ENCODE assay signal across 16 cellular contexts in the genomic region with DNA sequence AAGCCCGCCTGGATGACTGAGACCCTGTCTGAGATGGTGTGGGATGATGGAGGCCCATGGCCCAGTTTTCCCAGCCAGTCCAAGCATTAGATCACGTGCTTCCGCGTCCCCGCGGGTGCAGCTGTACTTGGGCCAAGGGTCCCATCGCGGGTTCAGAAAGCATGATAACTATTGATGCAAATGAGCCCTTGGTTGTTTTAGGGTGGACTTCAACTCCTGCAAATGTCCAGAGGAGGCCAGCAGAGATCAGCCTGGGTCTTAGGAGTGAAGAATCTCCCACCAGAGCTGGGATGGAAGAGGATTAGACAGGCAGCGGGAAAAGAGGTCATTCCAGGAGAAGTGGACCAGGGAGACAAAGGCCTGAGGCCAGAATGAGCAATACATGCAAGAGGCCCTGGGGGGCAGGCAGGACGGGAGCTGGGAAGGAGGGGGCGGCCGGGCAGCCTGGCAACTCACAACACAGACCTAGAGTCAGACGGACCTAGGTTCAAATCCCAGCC.
A peak's percentile ranks its signal among the peaks of the same experiment; 100 is the strongest.
DNase-seq lines count a peak whose midpoint lies in the region; ATAC-seq and TF ChIP-seq lines count a peak whose summit lies in the region.
"Had no signal": no experiment of that assay in that cellular context is flagged by ENCODE, and none has a peak within 500 bp of the region (broad histone marks: within the 10 kb centered on the region; RNA-seq: fewer than 3 reads in every experiment).

No MANE protein-coding gene starts in this region.

- H3K4me2 ChIP-seq in GM23248 (ENCODE audit: unreplicated experiment) = no peak overlapping the region

- H3K27me3 ChIP-seq in GM23248 (replicated peaks; ENCODE audit: insufficient read depth) (no peaks in the 10 kb centered on the region), left ventricle myocardium inferior (ENCODE audit: low read depth) (no peaks in the 10 kb centered on the region), gastrocnemius medialis (no peaks in the 10 kb centered on the region)

- peaks cover 8% of the 10 kb centered on the region; the same call in 1 of the 2 replicates for H3K36me3 ChIP-seq in GM23248 (ENCODE audit: low read depth)
- H3K36me3 ChIP-seq in left ventricle myocardium inferior = peaks cover 31% of the 10 kb centered on the region
- peaks cover 0 to 14% of the 10 kb centered on the region in 2 donors for H3K36me3 ChIP-seq in gastrocnemius medialis

- TF ChIP-seq POLR2A in gastrocnemius medialis (IDR thresholded peaks at IDR 0.05) = no peak

- intact Hi-C loops in left ventricle myocardium inferior (cut with micrococcal nuclease) = no loop called here
- intact Hi-C loops in gastrocnemius medialis (cut with DNase I; ENCODE audit: low total_unique reads) = no loop called here

- ATAC-seq in gastrocnemius medialis = no peak
- ATAC-seq in GM19351 (IDR thresholded peaks at IDR 0.05; ENCODE audit: unreplicated experiment) = no peak
- ATAC-seq in HG02798 (IDR thresholded peaks at IDR 0.05; ENCODE audit: poor library complexity, unreplicated experiment) = no peak
- ATAC-seq: stimulated activated naive B cell treated with anti-CD40 and anti-IgM and Interleukin-4, amounts not matched to agents 10 μg/mL and 1 μg/mL and 100 μg/mL, for 72 hours had no signal

- H3K4me1 ChIP-seq in GM23248 (ENCODE audit: insufficient read depth) = peaks cover 17% of the 10 kb centered on the region
- peaks cover 23% of the 10 kb centered on the region for H3K4me1 ChIP-seq in left ventricle myocardium inferior
- no peaks in the 10 kb centered on the region for H3K4me1 ChIP-seq in gastrocnemius medialis

- no peak for TF ChIP-seq CTCF in left ventricle myocardium inferior (IDR thresholded peaks at IDR 0.05; ENCODE audit: borderline replicate concordance)
- no peak for TF ChIP-seq CTCF in gastrocnemius medialis (IDR thresholded peaks at IDR 0.05 in 4 of 5, conservative IDR thresholded peaks at IDR 0.05 in 1 of 5)
- TF ChIP-seq CTCF in GM13977 (IDR thresholded peaks at IDR 0.05; ENCODE audit: extremely low read depth, insufficient read depth, missing control alignments) = no peak
- TF ChIP-seq CTCF in coronary artery (IDR thresholded peaks at IDR 0.05) = no peak

- H3K27ac ChIP-seq in GM23248 (no peak overlapping the region), caudate nucleus (ENCODE audit: low read depth, low read length) (peak overlapping the region; percentile 39), left ventricle myocardium inferior (replicated peaks) (peak overlapping the region; percentile 71), gastrocnemius medialis (peak overlapping the region; percentile 15 to 52 (median 38)), coronary artery (peak overlapping the region in 1 of 2 donors; percentile 33)

- in situ Hi-C loops in GM23248 (cut with MboI) = no loop called here
- in situ Hi-C loops in gastrocnemius medialis (cut with MboI; ENCODE audit: low sequenced_read_pairs in 4 of 4) = no loop called here
- in situ Hi-C loops in GM13977 (cut with MboI; ENCODE audit: low pct_unique_long_range_greater_than_20kb, low sequenced_read_pairs, unreplicated experiment) = no loop called here

- WGBS in GM23248 (ENCODE audit: low coverage in 1 of 2, low lambda C conversion rate in 2 of 2, missing lambda C conversion rate in 2 of 2), 2 experiments = 93 to 96% methylated on average over 13 of the region's 13 CpGs

- H3K79me2 ChIP-seq in GM23248 (ENCODE audit: insufficient read depth) = no peaks in the 10 kb centered on the region

- H3K9ac ChIP-seq in GM23248 = no peak overlapping the region

- no peaks in the 10 kb centered on the region for H3K9me3 ChIP-seq in GM23248 (ENCODE audit: low read depth)
- no peaks in the 10 kb centered on the region for H3K9me3 ChIP-seq in left ventricle myocardium inferior (replicated peaks)
- H3K9me3 ChIP-seq in gastrocnemius medialis = no peaks in the 10 kb centered on the region

- H4K20me1 ChIP-seq in GM23248 (ENCODE audit: insufficient read depth) = no peaks in the 10 kb centered on the region

- H3F3A ChIP-seq in GM23248 (ENCODE audit: insufficient read depth) = 0 out of 2 replicates have a peak, but pooled peaks cover 11% of the 10 kb centered on the region

- DNase-seq in GM23248 = peak; percentile 32
- peak in 1 of 61 donors; percentile 6 for DNase-seq in caudate nucleus (lab: John Stamatoyannopoulos, UW)
- peak; percentile 39 for DNase-seq in left ventricle myocardium inferior
- no peak for DNase-seq in gastrocnemius medialis
- DNase-seq in GM13977 (ENCODE audit: low spot score) = no peak
- no peak for DNase-seq in coronary artery (ENCODE audit: low spot score)
- DNase-seq: activated CD4-positive, CD25-positive, alpha-beta regulatory T cell; activated naive CD4-positive, alpha-beta T cell treated with anti-CD3 and anti-CD28 coated beads, Interleukin-2, amount 10 ng/mL, durations not matched to agents 7 days and 5 days; midbrain; NCI-H1417; NK-92 treated with Interleukin-12 subunit alpha and Interleukin-12 subunit beta, amount 100 ng/mL, for 24 hours; nucleus accumbens; stimulated activated naive B cell treated with anti-CD40 and anti-IgM and Interleukin-4, amounts not matched to agents 10 μg/mL and 1 μg/mL and 100 μg/mL, for 72 hours had no signal

- H2AFZ ChIP-seq in GM23248 = no peak overlapping the region

- H3K4me3 ChIP-seq in GM23248 (no peak overlapping the region), left ventricle myocardium inferior (no peak overlapping the region), gastrocnemius medialis (no peak overlapping the region), coronary artery (no peak overlapping the region)
- H3K4me3 ChIP-seq: skin epidermis had no signal

- H3K9me2 ChIP-seq in GM23248 (ENCODE audit: insufficient read depth) = no peaks in the 10 kb centered on the region

Comparison
In these comparisons a context has a peak if more than half of its experiments do, and no peak if none do; other contexts are left out.
1. DNase-seq: peak in GM23248 (single experiment) and left ventricle myocardium inferior (single experiment); none in gastrocnemius medialis (0 of 2), GM13977 (single experiment) and coronary artery (single experiment).